Comparison of ENCODE assay signal across 3 cellular contexts in genomic region chr11:13357232-13357631, GRCh38.
TF ChIP-seq lines count a peak whose summit lies in the region.

No MANE protein-coding gene starts in this region.

TF ChIP-seq in SK-N-SH, 30 proteins besides CTCF, POLR2A, EP300 and RAD21 (continued from another document):
- TF ChIP-seq NRF1 (IDR thresholded peaks at IDR 0.05; ENCODE audit: low read depth, low read length) (no peak), USF1 (IDR thresholded peaks at IDR 0.05; ENCODE audit: borderline replicate concordance, low read depth) (no peak), POLR2AphosphoS5 (IDR thresholded peaks at IDR 0.05; ENCODE audit: low read depth, low read length) (no peak), JUND (IDR thresholded peaks at IDR 0.05) (no peak), RXRA (IDR thresholded peaks at IDR 0.05; ENCODE audit: borderline replicate concordance, low read depth) (no peak), IRF3 (IDR thresholded peaks at IDR 0.05; ENCODE audit: low read depth, low read length) (no peak), TEAD4 (IDR thresholded peaks at IDR 0.05; ENCODE audit: borderline replicate concordance, insufficient read depth) (no peak)

TF ChIP-seq in SK-N-SH treated with all-trans-retinoic acid at 6 μM for 48 hours, 23 proteins besides CTCF, POLR2A, EP300 and RAD21 (continued from another document):
- no peak for TF ChIP-seq TSHZ2 (CRISPR knock-in tag; IDR thresholded peaks at IDR 0.05)

TF ChIP-seq in H1, 55 proteins besides CTCF, POLR2A, EP300 and RAD21 (continued from another document):
- TF ChIP-seq USF2 (IDR thresholded peaks at IDR 0.05; ENCODE audit: low read length) (no peak), CBX5 (IDR thresholded peaks at IDR 0.05; ENCODE audit: low read depth, low read length) (no peak), CHD1 (IDR thresholded peaks at IDR 0.05; ENCODE audit: low read depth, low read length) (no peak), CBX8 (IDR thresholded peaks at IDR 0.05; ENCODE audit: borderline replicate concordance, low read depth, low read length) (no peak), NANOG (IDR thresholded peaks at IDR 0.05; ENCODE audit: insufficient read depth, low read depth, low read length, poor library complexity, severe bottlenecking) (no peak), CHD2 (IDR thresholded peaks at IDR 0.05; ENCODE audit: low read length) (no peak), SP1 (IDR thresholded peaks at IDR 0.05; ENCODE audit: low read depth, low read length) (no peak)
